ENCODE assay signal across 9 cellular contexts in genomic region chr6:80132942-80133517, GRCh38. TPM values are rescaled to one million over a fixed set of nuclear protein-coding genes. Genes with fewer than 3 reads are reported as not detected.
DNase-seq lines count a peak whose midpoint lies in the region; ATAC-seq and TF ChIP-seq lines count a peak whose summit lies in the region.
"Had no signal": no experiment of that assay in that cellular context is flagged by ENCODE, and none has a peak within 500 bp of the region (broad histone marks: within the 10 kb centered on the region; RNA-seq: fewer than 3 reads in every experiment).

No MANE protein-coding gene starts in this region.

- H3K9me3 Mint-ChIP-seq in activated CD8-positive, alpha-beta T cell treated with anti-CD3 and anti-CD28 coated beads, Interleukin-2, amount 10 ng/mL, durations not matched to agents 7 days and 5 days (ENCODE audit: insufficient read depth), result no peaks in the 10 kb centered on the region
- H3K9me3 Mint-ChIP-seq in glutamatergic neuron (ENCODE audit: unreplicated experiment) (no peaks in the 10 kb centered on the region), progenitor cell of endocrine pancreas (ENCODE audit: low read depth) (no peaks in the 10 kb centered on the region)
- no peaks in the 10 kb centered on the region for H3K9me3 Mint-ChIP-seq in stimulated activated memory B cell treated with anti-CD40 and anti-IgM and Interleukin-4, amounts not matched to agents 10 μg/mL and 1 μg/mL and 100 μg/mL, for 72 hours
- H3K9me3 Mint-ChIP-seq: activated naive CD4-positive, alpha-beta T cell treated with anti-CD3 and anti-CD28 coated beads, Interleukin-2, amount 50 U/mL, for 24 hours had no signal

- H3K36me3 Mint-ChIP-seq in activated CD8-positive, alpha-beta T cell treated with anti-CD3 and anti-CD28 coated beads, Interleukin-2, amount 10 ng/mL, durations not matched to agents 7 days and 5 days (ENCODE audit: low read depth), result peaks cover 7% of the 10 kb centered on the region
- H3K36me3 Mint-ChIP-seq in glutamatergic neuron (ENCODE audit: unreplicated experiment), result no peaks in the 10 kb centered on the region
- H3K36me3 Mint-ChIP-seq in progenitor cell of endocrine pancreas (ENCODE audit: insufficient read depth), result peaks cover 26% of the 10 kb centered on the region
- peaks cover 69% of the 10 kb centered on the region for H3K36me3 Mint-ChIP-seq in stimulated activated memory B cell treated with anti-CD40 and anti-IgM and Interleukin-4, amounts not matched to agents 10 μg/mL and 1 μg/mL and 100 μg/mL, for 72 hours

- H3K4me3 Mint-ChIP-seq in activated CD8-positive, alpha-beta T cell treated with anti-CD3 and anti-CD28 coated beads, Interleukin-2, amount 10 ng/mL, durations not matched to agents 7 days and 5 days, result no peak overlapping the region
- H3K4me3 Mint-ChIP-seq in glutamatergic neuron (ENCODE audit: unreplicated experiment), result no peak overlapping the region
- H3K4me3 Mint-ChIP-seq in progenitor cell of endocrine pancreas (ENCODE audit: low read depth), result no peak overlapping the region
- no peak overlapping the region for H3K4me3 Mint-ChIP-seq in stimulated activated memory B cell treated with anti-CD40 and anti-IgM and Interleukin-4, amounts not matched to agents 10 μg/mL and 1 μg/mL and 100 μg/mL, for 72 hours
- H3K4me3 Mint-ChIP-seq: activated naive CD4-positive, alpha-beta T cell treated with anti-CD3 and anti-CD28 coated beads, Interleukin-2, amount 50 U/mL, for 24 hours had no signal

- no peak overlapping the region for H3K27ac Mint-ChIP-seq in activated CD8-positive, alpha-beta T cell treated with anti-CD3 and anti-CD28 coated beads, Interleukin-2, amount 10 ng/mL, durations not matched to agents 7 days and 5 days
- H3K27ac Mint-ChIP-seq in glutamatergic neuron (ENCODE audit: unreplicated experiment) (no peak overlapping the region), progenitor cell of endocrine pancreas (no peak overlapping the region)
- no peak overlapping the region for H3K27ac Mint-ChIP-seq in stimulated activated memory B cell treated with anti-CD40 and anti-IgM and Interleukin-4, amounts not matched to agents 10 μg/mL and 1 μg/mL and 100 μg/mL, for 72 hours
- H3K27ac Mint-ChIP-seq: activated naive CD4-positive, alpha-beta T cell treated with anti-CD3 and anti-CD28 coated beads, Interleukin-2, amount 50 U/mL, for 24 hours had no signal

- CTCF ChIA-PET in activated CD8-positive, alpha-beta T cell treated with anti-CD3 and anti-CD28 coated beads, Interleukin-2, amount 10 ng/mL, durations not matched to agents 7 days and 5 days (lab: Charles Lee), result no interaction called here

- ATAC-seq in activated CD8-positive, alpha-beta T cell treated with anti-CD3 and anti-CD28 coated beads, Interleukin-2, amount 10 ng/mL, durations not matched to agents 7 days and 5 days, result no peak
- ATAC-seq in GM21515 (IDR thresholded peaks at IDR 0.05; ENCODE audit: unreplicated experiment), result no peak
- no peak for ATAC-seq in stimulated activated memory B cell treated with anti-CD40 and anti-IgM and Interleukin-4, amounts not matched to agents 10 μg/mL and 1 μg/mL and 100 μg/mL, for 72 hours

- no peaks in the 10 kb centered on the region for H3K4me1 Mint-ChIP-seq in activated CD8-positive, alpha-beta T cell treated with anti-CD3 and anti-CD28 coated beads, Interleukin-2, amount 10 ng/mL, durations not matched to agents 7 days and 5 days (ENCODE audit: low read depth)
- H3K4me1 Mint-ChIP-seq in glutamatergic neuron (ENCODE audit: low read depth, unreplicated experiment) (no peaks in the 10 kb centered on the region), progenitor cell of endocrine pancreas (ENCODE audit: low read depth) (no peaks in the 10 kb centered on the region)
- no peaks in the 10 kb centered on the region for H3K4me1 Mint-ChIP-seq in stimulated activated memory B cell treated with anti-CD40 and anti-IgM and Interleukin-4, amounts not matched to agents 10 μg/mL and 1 μg/mL and 100 μg/mL, for 72 hours
- H3K4me1 Mint-ChIP-seq: activated naive CD4-positive, alpha-beta T cell treated with anti-CD3 and anti-CD28 coated beads, Interleukin-2, amount 50 U/mL, for 24 hours had no signal

- POLR2A ChIA-PET in activated CD8-positive, alpha-beta T cell treated with anti-CD3 and anti-CD28 coated beads, Interleukin-2, amount 10 ng/mL, durations not matched to agents 7 days and 5 days (lab: Charles Lee), result no interaction called here

- DNase-seq in A172 (ENCODE audit: low spot score) (peak; percentile 51), GM12865 (ENCODE audit: low read depth) (peak; percentile 30), NCI-H2171 treated with DMSO at 0.1 percent for 48 hours (lab: John Stamatoyannopoulos, UW) (peak; percentile 70), glutamatergic neuron (peak; percentile 60), progenitor cell of endocrine pancreas (ENCODE audit: low spot score, unreplicated experiment) (no peak)
- peak; percentile 27 for DNase-seq in activated CD8-positive, alpha-beta T cell treated with anti-CD3 and anti-CD28 coated beads, Interleukin-2, amount 10 ng/mL, durations not matched to agents 7 days and 5 days

- TF ChIP-seq CTCF in GM12865 (IDR thresholded peaks at IDR 0.05; ENCODE audit: insufficient read depth, low read depth, low read length, missing control alignments), result no peak
- no peak for TF ChIP-seq CTCF in glutamatergic neuron (IDR thresholded peaks at IDR 0.05; ENCODE audit: partially characterized antibody, unreplicated experiment)
- peak; percentile 43 for TF ChIP-seq CTCF in progenitor cell of endocrine pancreas (IDR thresholded peaks at IDR 0.05; ENCODE audit: unreplicated experiment)

- H3K27me3 Mint-ChIP-seq in activated CD8-positive, alpha-beta T cell treated with anti-CD3 and anti-CD28 coated beads, Interleukin-2, amount 10 ng/mL, durations not matched to agents 7 days and 5 days (ENCODE audit: low read depth), result no peaks in the 10 kb centered on the region
- H3K27me3 Mint-ChIP-seq in glutamatergic neuron (ENCODE audit: unreplicated experiment), result no peaks in the 10 kb centered on the region
- no peaks in the 10 kb centered on the region for H3K27me3 Mint-ChIP-seq in progenitor cell of endocrine pancreas
- H3K27me3 Mint-ChIP-seq in stimulated activated memory B cell treated with anti-CD40 and anti-IgM and Interleukin-4, amounts not matched to agents 10 μg/mL and 1 μg/mL and 100 μg/mL, for 72 hours, result no peaks in the 10 kb centered on the region
- H3K27me3 Mint-ChIP-seq: activated naive CD4-positive, alpha-beta T cell treated with anti-CD3 and anti-CD28 coated beads, Interleukin-2, amount 50 U/mL, for 24 hours had no signal

- H3K4me3 ChIP-seq in GM12865 (ENCODE audit: low read depth, low read length), result no peak overlapping the region

RNA-seq across cellular contexts. Expression of gene BCKDHB, which starts 26.6 kb away (rescaled TPM):
- 10.7 and 14.2 TPM in 2 replicates for total RNA-seq in A172 (2014; rRNA removed; shearing (Covaris generic))
- total RNA-seq in activated CD8-positive, alpha-beta T cell treated with anti-CD3 and anti-CD28 coated beads, Interleukin-2, amount 10 ng/mL, durations not matched to agents 7 days and 5 days, result 10 to 100 TPM; 19.9 to 21.9 TPM
- total RNA-seq in glutamatergic neuron (ENCODE audit: unreplicated experiment), result 13.6 TPM
- 30.7 and 34.8 TPM in 2 replicates for total RNA-seq in progenitor cell of endocrine pancreas
